Comparison of ENCODE assay signal across 8 cellular contexts in genomic region chr19:17244618-17245534, GRCh38. TPM values are rescaled to one million over a fixed set of nuclear protein-coding genes. Genes with fewer than 3 reads are reported as not detected.
DNase-seq lines count a peak whose midpoint lies in the region; ATAC-seq and TF ChIP-seq lines count a peak whose summit lies in the region.

No MANE protein-coding gene starts in this region.

- DNase-seq in HL-60 (ENCODE audit: low read depth in 1 of 2, low spot score in 1 of 2) (no peak), body of pancreas (peak; percentile 50 to 68 (median 68)), lower lobe of right lung (peak; percentile 74), upper lobe of right lung (peak; percentile 83), NCI-H82 treated with DMSO at 0.1 percent for 48 hours (lab: John Stamatoyannopoulos, UW; ENCODE audit: unreplicated experiment) (no peak), islet precursor cell (no peak), AML-193 (lab: John Stamatoyannopoulos, UW) (no peak)

- H3K36me3 ChIP-seq in body of pancreas (replicated peaks in 1 of 2; ENCODE audit: insufficient read depth in 1 of 2, low read depth in 2 of 2) (no peaks in the 10 kb centered on the region), lower lobe of right lung (peaks cover 2% of the 10 kb centered on the region), upper lobe of right lung (no peaks in the 10 kb centered on the region)

- 2 to 4% methylated on average over 16 to 50 of the region's 100 CpGs for WGBS in body of pancreas, 2 donors

- H3K9me3 ChIP-seq in body of pancreas (no peaks in the 10 kb centered on the region), lower lobe of right lung (no peaks in the 10 kb centered on the region), upper lobe of right lung (no peaks in the 10 kb centered on the region)

- no peaks in the 10 kb centered on the region for H3K27me3 ChIP-seq in HL-60 (ENCODE audit: insufficient read depth, poor library complexity, severe bottlenecking)
- no peaks in the 10 kb centered on the region for H3K27me3 ChIP-seq in body of pancreas
- no peaks in the 10 kb centered on the region for H3K27me3 ChIP-seq in lower lobe of right lung (ENCODE audit: low read depth)
- H3K27me3 ChIP-seq in upper lobe of right lung, result no peaks in the 10 kb centered on the region

- ATAC-seq in body of pancreas, result peak; percentile 29
- ATAC-seq in lower lobe of right lung, result peak; percentile 6 to 12
- ATAC-seq in upper lobe of right lung, result peak; percentile 15

- TF ChIP-seq POLR2A in body of pancreas (IDR thresholded peaks at IDR 0.05), result no peak

- H3K4me3 ChIP-seq in GM12875 (ENCODE audit: low read depth, low read length) (peak overlapping the region; percentile 68), HL-60 (replicated peaks; ENCODE audit: insufficient read depth, low read length) (peak overlapping the region; percentile 67), body of pancreas (peak overlapping the region; percentile 44 to 94), lower lobe of right lung (peak overlapping the region; percentile 89), upper lobe of right lung (peak overlapping the region; percentile 80)

- TF ChIP-seq CTCF in GM12875 (IDR thresholded peaks at IDR 0.05; ENCODE audit: borderline replicate concordance, insufficient read depth, low read depth, low read length), result no peak
- TF ChIP-seq CTCF in HL-60 (IDR thresholded peaks at IDR 0.05; ENCODE audit: insufficient read depth, low read length), result no peak
- TF ChIP-seq CTCF in body of pancreas (IDR thresholded peaks at IDR 0.05), result no peak
- no peak for TF ChIP-seq CTCF in lower lobe of right lung (IDR thresholded peaks at IDR 0.05)
- no peak for TF ChIP-seq CTCF in upper lobe of right lung (IDR thresholded peaks at IDR 0.05)

- H3K4me1 ChIP-seq in body of pancreas, result peaks cover 77% of the 10 kb centered on the region
- H3K4me1 ChIP-seq in lower lobe of right lung, result peaks cover 52% of the 10 kb centered on the region
- peaks cover 24% of the 10 kb centered on the region for H3K4me1 ChIP-seq in upper lobe of right lung

- H3K27ac ChIP-seq in HL-60 (replicated peaks) (0 out of 2 replicates have a peak overlapping the region, but pooled peaks have one; percentile 18), body of pancreas (peak overlapping the region; percentile 80 to 97 (median 86)), lower lobe of right lung (peak overlapping the region; percentile 79), upper lobe of right lung (peak overlapping the region; percentile 80)

- intact Hi-C loops in body of pancreas (cut with DNase I), result no loop called here
- intact Hi-C loops in lower lobe of right lung (cut with DNase I), result no loop called here
- intact Hi-C loops in upper lobe of right lung (cut with DNase I), result no loop called here

RNA-seq across cellular contexts. Expression of gene NR2F6, which starts 0.8 kb away (rescaled TPM):
- total RNA-seq in body of pancreas (10 to 100 TPM; 67.6 to 83.3 TPM), lower lobe of right lung (38.7 TPM), upper lobe of right lung (41.7 TPM)

RNA-seq across cellular contexts. Expression of gene OCEL1, which starts 18.9 kb away (rescaled TPM):
- total RNA-seq in body of pancreas (10 to 100 TPM; 27.4 to 27.8 TPM), lower lobe of right lung (37.2 TPM), upper lobe of right lung (31.6 TPM)

RNA-seq across cellular contexts. Expression of gene USHBP1, which starts 19.7 kb away (rescaled TPM):
- total RNA-seq in body of pancreas (10 to 100 TPM in 1 of 2 donors, 1 to 10 TPM in 1; 9.2 to 10.4 TPM), lower lobe of right lung (8.2 TPM), upper lobe of right lung (14.0 TPM)

RNA-seq across cellular contexts. Expression of gene BABAM1, which starts 22.4 kb away (rescaled TPM):
- 10 to 100 TPM; 45.2 to 84.6 TPM for total RNA-seq in body of pancreas
- total RNA-seq in lower lobe of right lung, result 58.4 TPM
- 67.9 TPM for total RNA-seq in upper lobe of right lung

RNA-seq across cellular contexts. Expression of gene USE1, which starts 29.7 kb away (rescaled TPM):
- 10 to 100 TPM; 13.2 to 20.1 TPM for total RNA-seq in body of pancreas
- 32.0 TPM for total RNA-seq in lower lobe of right lung
- 24.0 TPM for total RNA-seq in upper lobe of right lung

Comparison
In these comparisons a context has a peak if more than half of its experiments do, and no peak if none do; other contexts are left out.
1. DNase-seq: peak in body of pancreas (4 of 4), lower lobe of right lung (single experiment) and upper lobe of right lung (single experiment); none in HL-60 (0 of 2), NCI-H82 treated with DMSO at 0.1 percent for 48 hours (single experiment), islet precursor cell (single experiment) and AML-193 (0 of 2).
2. H3K27ac ChIP-seq: peak in every context shown above with its lines; median percentile 86 in body of pancreas; 80 in upper lobe of right lung; 79 in lower lobe of right lung; 18 in HL-60.
3. Peak in every context shown above with its lines, with median percentiles within 50 percentile points of each other: H3K4me3 ChIP-seq and ATAC-seq.